In the genomic region with DNA sequence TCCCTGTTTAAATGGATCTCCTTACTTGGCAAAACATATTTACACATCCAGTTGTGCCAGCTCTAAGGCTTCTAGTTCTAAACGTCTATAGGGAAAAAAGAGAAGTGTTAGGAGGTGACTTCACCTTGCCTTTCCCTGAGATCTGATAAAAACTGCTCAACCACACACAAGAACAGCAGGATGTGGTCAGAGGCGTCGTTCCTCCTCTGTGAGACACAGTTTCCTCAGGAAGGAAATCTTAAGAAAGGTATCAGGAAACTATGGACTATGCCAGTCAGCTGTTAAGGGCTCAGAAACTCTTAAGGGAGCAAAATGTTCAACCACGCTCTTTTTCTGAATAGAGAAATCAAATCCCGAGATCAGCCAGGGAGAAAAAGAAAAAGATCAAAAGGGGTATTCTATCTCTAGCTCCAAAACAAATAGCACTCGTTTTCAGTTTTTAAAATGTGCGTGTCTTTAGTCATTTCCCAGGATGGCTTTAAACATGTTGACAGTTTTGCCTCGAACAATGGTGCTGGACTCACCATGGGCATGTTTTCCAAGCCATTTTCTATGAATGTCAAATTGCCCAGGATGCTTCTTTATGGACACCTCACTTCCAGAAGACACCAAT, we compare ENCODE assay signal across 8 cellular contexts.
DNase-seq lines count a peak whose midpoint lies in the region; ATAC-seq and TF ChIP-seq lines count a peak whose summit lies in the region.

No MANE protein-coding gene starts in this region.

- peak; percentile 55 for ATAC-seq in GM21423 (IDR thresholded peaks at IDR 0.05; ENCODE audit: unreplicated experiment)
- ATAC-seq in GM18502 (IDR thresholded peaks at IDR 0.05; ENCODE audit: poor library complexity, unreplicated experiment): no peak

- H3K27me3 Mint-ChIP-seq in nephron (ENCODE audit: low read depth): no peaks in the 10 kb centered on the region

- H3K4me3 Mint-ChIP-seq in nephron: no peak overlapping the region

- peaks cover 13% of the 10 kb centered on the region for H3K36me3 Mint-ChIP-seq in nephron (ENCODE audit: low read depth)

- DNase-seq in SIG-M5 (lab: John Stamatoyannopoulos, UW) (peak; percentile 10), NCI-H1048 (lab: John Stamatoyannopoulos, UW) (no peak), cerebellar nuclear complex (lab: John Stamatoyannopoulos, UW) (no peak), NCI-H524 (lab: John Stamatoyannopoulos, UW) (no peak)
- DNase-seq in central memory CD4-positive, alpha-beta T cell: peak; percentile 62

- no peak for TF ChIP-seq CTCF in nephron (IDR thresholded peaks at IDR 0.05; ENCODE audit: unreplicated experiment in 3 of 3)

- H3K4me1 Mint-ChIP-seq in nephron: peaks cover 28% of the 10 kb centered on the region

- no peaks in the 10 kb centered on the region for H3K9me3 Mint-ChIP-seq in nephron

- peak overlapping the region in 2 of 3 experiments; percentile 62 to 69 for H3K27ac Mint-ChIP-seq in nephron

Comparison
In these comparisons a context has a peak if more than half of its experiments do, and no peak if none do; other contexts are left out.
1. DNase-seq: peak in SIG-M5 (single experiment) and central memory CD4-positive, alpha-beta T cell (single experiment); none in NCI-H1048 (single experiment), cerebellar nuclear complex (0 of 2) and NCI-H524 (0 of 2).